ENCODE assay signal across 31 cellular contexts in genomic region chr6:153941768-153942167, GRCh38.
DNase-seq lines count a peak whose midpoint lies in the region; ATAC-seq, FAIRE-seq and TF ChIP-seq lines count a peak whose summit lies in the region.
"Had no signal": no experiment of that assay in that cellular context is flagged by ENCODE, and none has a peak within 500 bp of the region (broad histone marks: within the 10 kb centered on the region; RNA-seq: fewer than 3 reads in every experiment).

No MANE protein-coding gene starts in this region.

- TF ChIP-seq RAD21 in GM12878 (IDR thresholded peaks at IDR 0.05; ENCODE audit: insufficient read depth, low read depth, low read length), result no peak

- WGBS in GM12878 (ENCODE audit: insufficient coverage, insufficient replicate concordance, low lambda C conversion rate, missing lambda C conversion rate), result 36% methylated on average over 2 of the region's 2 CpGs
- WGBS in pancreas, 2 donors, result 9 to 11% methylated on average over 2 of the region's 2 CpGs

- no peak for TF ChIP-seq EP300 in GM12878 (IDR thresholded peaks at IDR 0.05; ENCODE audit: borderline replicate concordance in 1 of 2, control insufficient read depth in 1 of 2, low read depth in 2 of 2, low read length in 2 of 2)

- SMC1A ChIA-PET in GM12878 (lab: Charles Lee; ENCODE audit: uncharacterized antibody, unreplicated experiment), result no interaction called here

- no peaks in the 10 kb centered on the region for H3K9me3 ChIP-seq in GM12878 (replicated peaks; ENCODE audit: control insufficient read depth, insufficient read depth, low read length)
- H3K9me3 ChIP-seq in pancreas, result no peaks in the 10 kb centered on the region
- H3K9me3 ChIP-seq: breast epithelium, gastrocnemius medialis, SJSA1 had no signal

- H3K27ac ChIP-seq in GM12878 (ENCODE audit: control insufficient read depth, insufficient read depth) (no peak overlapping the region), pancreas (peak overlapping the region in 2 of 4 donors; percentile 53 to 63)
- H3K27ac ChIP-seq: breast epithelium, gastrocnemius medialis, parathyroid adenoma, RWPE1, SJSA1, WERI-Rb-1 had no signal

- RAD21 ChIA-PET in GM12878 (lab: Charles Lee; ENCODE audit: unreplicated experiment), result no interaction called here

- BruUV-seq in GM12878 (replicated peaks; lab: Mats Ljungman, UMichigan), result no TSS peak

- no peaks in the 10 kb centered on the region; a peak in 1 of 4 replicates for H3K27me3 ChIP-seq in GM12878 (replicated peaks in 1 of 2; ENCODE audit: control insufficient read depth in 2 of 2, insufficient read depth in 2 of 2, low read length in 1 of 2)
- no peaks in the 10 kb centered on the region for H3K27me3 ChIP-seq in pancreas
- H3K27me3 ChIP-seq: breast epithelium, gastrocnemius medialis had no signal

- no peak overlapping the region for H3K4me2 ChIP-seq in GM12878 (ENCODE audit: control insufficient read depth, insufficient read depth)
- H3K4me2 ChIP-seq: smooth muscle cell had no signal

- DNase-seq in GM12878 (ENCODE audit: low read depth, low spot score), result no peak
- DNase-seq in pancreas, result peak in 3 of 6 donors; percentile 20 to 59 (median 31)
- DNase-seq in NCI-H1417 treated with DMSO at 0.1 percent for 48 hours (lab: John Stamatoyannopoulos, UW), result no peak
- DNase-seq in hippocampal formation (lab: John Stamatoyannopoulos, UW), result no peak
- DNase-seq: activated CD4-positive, alpha-beta T cell treated with anti-CD3 and anti-CD28 coated beads for 4 hours; activated CD8-positive, alpha-beta memory T cell treated with anti-CD3 and anti-CD28 coated beads for 24 hours; activated T-cell treated with anti-CD3 and anti-CD28 coated beads for 4 hours; amygdala; CD8-positive, alpha-beta T cell; DMS 273 treated with DMSO at 0.1 percent for 48 hours; gastrocnemius medialis; GOT3; hypothalamus; NCI-H1048; NCI-H1694; NCI-H446; stimulated activated naive CD4-positive, alpha-beta T cell treated with Interleukin-2 at 50 U/mL for 16 hours; T-cell; WERI-Rb-1 had no signal

- H3K4me1 ChIP-seq in GM12878 (ENCODE audit: control insufficient read depth, insufficient read depth, low read length) (no peaks in the 10 kb centered on the region), pancreas (peaks cover 0 to 11% (median 6%) of the 10 kb centered on the region in 3 donors)
- H3K4me1 ChIP-seq: breast epithelium, gastrocnemius medialis, parathyroid adenoma, SJSA1 had no signal

- no peaks in the 10 kb centered on the region for H3K36me3 ChIP-seq in GM12878 (ENCODE audit: control insufficient read depth in 2 of 2, insufficient read depth in 2 of 2, low read length in 1 of 2)
- no peaks in the 10 kb centered on the region for H3K36me3 ChIP-seq in pancreas
- H3K36me3 ChIP-seq: breast epithelium, gastrocnemius medialis, SJSA1, WERI-Rb-1 had no signal

- H3K4me3 ChIP-seq in GM12878 (no peak overlapping the region), pancreas (no peak overlapping the region)
- H3K4me3 ChIP-seq: breast epithelium, gastrocnemius medialis, SJSA1, smooth muscle cell had no signal

- ATAC-seq in GM18498 (IDR thresholded peaks at IDR 0.05; ENCODE audit: unreplicated experiment) (peak; percentile 15), HG02678 (IDR thresholded peaks at IDR 0.05; ENCODE audit: unreplicated experiment) (peak; percentile 11), GM12878 (peak; percentile 36), pancreas (peak; percentile 78 to 94 (median 84)), SK-N-SH treated with all-trans-retinoic acid at 6 μM for 48 hours (no peak)
- ATAC-seq: CD8-positive, alpha-beta T cell; gastrocnemius medialis; left lobe of liver; T-cell had no signal

- intact Hi-C loops in GM12878 (cut with micrococcal nuclease; ENCODE audit: unreplicated experiment) (loop anchor here (10.0 kb wide), 3 partner anchors 333 to 907 kb away; no protein-coding TSS in a partner anchor), pancreas (cut with DNase I) (loop anchor here in 1 of 3 donors (10.0 kb wide), 1 partner anchor 707 kb away; no protein-coding TSS in a partner anchor)

- CTCF ChIA-PET in GM12878 (lab: Yijun Ruan, JAX), result no interaction called here

- TF ChIP-seq POLR2A in GM12878 (IDR thresholded peaks at IDR 0.05; ENCODE audit: low read depth, low read length), result no peak

- no peaks in the 10 kb centered on the region for H4K20me1 ChIP-seq in GM12878 (ENCODE audit: control insufficient read depth, insufficient read depth)

- FAIRE-seq in GM12878 (lab: Jason Lieb, UNC) (no peak), pancreas (lab: Jason Lieb, UNC) (no peak)
- FAIRE-seq: endothelial cell of umbilical vein, GM12891, urothelium cell line had no signal

- in situ Hi-C loops in GM12878 (cut with MboI), result no loop called here

- TF ChIP-seq CTCF in GM12878 (IDR thresholded peaks at IDR 0.05 in 2 of 3, conservative IDR thresholded peaks at IDR 0.05 in 1 of 3; ENCODE audit: control insufficient read depth in 2 of 3, extremely low read depth in 1 of 3, insufficient read depth in 1 of 3, low read depth in 3 of 3, low read length in 3 of 3), result no peak
- TF ChIP-seq CTCF in pancreas (IDR thresholded peaks at IDR 0.05), result no peak

- POLR2A ChIA-PET in GM12878 (lab: Charles Lee), result no interaction called here

- H2AFZ ChIP-seq in GM12878 (ENCODE audit: control insufficient read depth, low read depth, low read length), result no peak overlapping the region
- H2AFZ ChIP-seq: parathyroid adenoma had no signal

- H3K79me2 ChIP-seq in GM12878 (ENCODE audit: control insufficient read depth, insufficient read depth, low read length), result no peaks in the 10 kb centered on the region
- H3K79me2 ChIP-seq: parathyroid adenoma had no signal

- H3K9ac ChIP-seq in GM12878 (ENCODE audit: control insufficient read depth, insufficient read depth, low read length), result no peak overlapping the region
- H3K9ac ChIP-seq: parathyroid adenoma had no signal

TF ChIP-seq in GM12878, 131 proteins besides CTCF, POLR2A, EP300 and RAD21:
- TF ChIP-seq POLR2AphosphoS5 (IDR thresholded peaks at IDR 0.05; ENCODE audit: low read length) (no peak), PKNOX1 (IDR thresholded peaks at IDR 0.05) (peak; percentile 65), KLF5 (IDR thresholded peaks at IDR 0.05; ENCODE audit: partially characterized antibody) (no peak), TCF7 (IDR thresholded peaks at IDR 0.05; ENCODE audit: borderline replicate concordance) (no peak), BACH1 (IDR thresholded peaks at IDR 0.05; ENCODE audit: borderline replicate concordance) (no peak)

TF ChIP-seq in SK-N-SH treated with all-trans-retinoic acid at 6 μM for 48 hours, 23 proteins besides CTCF, POLR2A, EP300 and RAD21:
- TF ChIP-seq TCF4 (CRISPR knock-in tag; IDR thresholded peaks at IDR 0.05; ENCODE audit: borderline replicate concordance), result no peak
